Comparison of ENCODE assay signal across 9 cellular contexts in genomic region chr12:27193854-27194544, GRCh38. TPM values are rescaled to one million over a fixed set of nuclear protein-coding genes. Genes with fewer than 3 reads are reported as not detected.
DNase-seq lines count a peak whose midpoint lies in the region; ATAC-seq and TF ChIP-seq lines count a peak whose summit lies in the region.
"Had no signal": no experiment of that assay in that cellular context is flagged by ENCODE, and none has a peak within 500 bp of the region (broad histone marks: within the 10 kb centered on the region; RNA-seq: fewer than 3 reads in every experiment).

No MANE protein-coding gene starts in this region.

- H3K27ac ChIP-seq in lower lobe of right lung (no peak overlapping the region), aorta (ENCODE audit: low read depth in 1 of 2, low read length in 2 of 2) (peak overlapping the region; percentile 26 to 99)

- H3K4me3 ChIP-seq in lower lobe of right lung, result no peak overlapping the region
- H3K4me3 ChIP-seq in aorta (ENCODE audit: low read length in 2 of 2), result no peak overlapping the region

- no peak for TF ChIP-seq CTCF in lower lobe of right lung (IDR thresholded peaks at IDR 0.05)

- no peaks in the 10 kb centered on the region for H3K36me3 Mint-ChIP-seq in activated naive CD8-positive, alpha-beta T cell treated with anti-CD3 and anti-CD28 coated beads, Interleukin-2, amount 50 U/mL, for 24 hours (ENCODE audit: low read depth)

- H3K27me3 ChIP-seq in lower lobe of right lung (ENCODE audit: low read depth) (no peaks in the 10 kb centered on the region), aorta (ENCODE audit: control insufficient read depth in 1 of 2, insufficient read depth in 2 of 2, low read length in 1 of 2) (no peaks in the 10 kb centered on the region)

- H3K36me3 ChIP-seq in lower lobe of right lung (no peaks in the 10 kb centered on the region), aorta (ENCODE audit: control insufficient read depth in 1 of 2, insufficient read depth in 2 of 2, low read length in 1 of 2) (no peaks in the 10 kb centered on the region)

- H3K27ac Mint-ChIP-seq in activated naive CD8-positive, alpha-beta T cell treated with anti-CD3 and anti-CD28 coated beads, Interleukin-2, amount 50 U/mL, for 24 hours, result no peak overlapping the region

- no peaks in the 10 kb centered on the region for H3K9me3 Mint-ChIP-seq in activated naive CD8-positive, alpha-beta T cell treated with anti-CD3 and anti-CD28 coated beads, Interleukin-2, amount 50 U/mL, for 24 hours

- DNase-seq in NCI-H69 (lab: John Stamatoyannopoulos, UW), result peak; percentile 68
- DNase-seq in epidermal melanocyte (ENCODE audit: insufficient read length, low spot score), result peak; percentile 34
- no peak for DNase-seq in lower lobe of right lung
- peak; percentile 82 to 85 for DNase-seq in aorta
- no peak for DNase-seq in HUDEP-2 (lab: John Stamatoyannopoulos, UW; ENCODE audit: unreplicated experiment in 76 of 76)
- DNase-seq in activated naive CD8-positive, alpha-beta T cell treated with anti-CD3 and anti-CD28 coated beads, Interleukin-2, amount 50 U/mL, for 24 hours, result no peak
- DNase-seq in NCI-H1105 (lab: John Stamatoyannopoulos, UW), result no peak
- DNase-seq: activated CD4-positive, CD25-positive, alpha-beta regulatory T cell; stimulated activated CD4-positive, alpha-beta T cell treated with anti-CD3 and anti-CD28 coated beads, Interleukin-1b, Interleukin-23, amount 100 ng/mL, for 48 hours had no signal

- intact Hi-C loops in lower lobe of right lung (cut with DNase I), result no loop called here
- intact Hi-C loops in aorta (cut with DNase I), result loop anchor here in 1 of 2 donors (2.0 kb wide), 1 partner anchor 51 kb away; the partner anchor contains the start of gene STK38L

- 16 to 20% methylated on average over 2 of the region's 2 CpGs for WGBS in aorta, 2 donors

- H3K27me3 Mint-ChIP-seq in activated naive CD8-positive, alpha-beta T cell treated with anti-CD3 and anti-CD28 coated beads, Interleukin-2, amount 50 U/mL, for 24 hours, result no peaks in the 10 kb centered on the region

- H3K4me1 ChIP-seq in lower lobe of right lung, result peaks cover 10% of the 10 kb centered on the region
- H3K4me1 ChIP-seq in aorta (ENCODE audit: control insufficient read depth in 1 of 2, insufficient read depth in 2 of 2, low read length in 2 of 2), result peaks cover 2 to 10% of the 10 kb centered on the region in 2 donors

- ATAC-seq in lower lobe of right lung, result peak; percentile 41 to 55
- ATAC-seq in aorta (ENCODE audit: low FRiP score), result peak; percentile 83
- ATAC-seq in activated naive CD8-positive, alpha-beta T cell treated with anti-CD3 and anti-CD28 coated beads, Interleukin-2, amount 50 U/mL, for 24 hours, result no peak

- no peak overlapping the region for H3K4me3 Mint-ChIP-seq in activated naive CD8-positive, alpha-beta T cell treated with anti-CD3 and anti-CD28 coated beads, Interleukin-2, amount 50 U/mL, for 24 hours

- no peaks in the 10 kb centered on the region for H3K4me1 Mint-ChIP-seq in activated naive CD8-positive, alpha-beta T cell treated with anti-CD3 and anti-CD28 coated beads, Interleukin-2, amount 50 U/mL, for 24 hours

- no peaks in the 10 kb centered on the region for H3K9me3 ChIP-seq in lower lobe of right lung
- no peaks in the 10 kb centered on the region for H3K9me3 ChIP-seq in aorta (ENCODE audit: control insufficient read depth, low read length)

RNA-seq across cellular contexts. Expression of gene STK38L, which starts 50.1 kb away (rescaled TPM):
- total RNA-seq in lower lobe of right lung, result 22.2 TPM
- 100 to 1,000 TPM; 218 to 414 TPM for total RNA-seq in aorta
- 10 to 100 TPM; 54.6 to 94.4 TPM for polyA plus RNA-seq in aorta

Comparison
In these comparisons a context has a peak if more than half of its experiments do, and no peak if none do; other contexts are left out.
1. DNase-seq: peak in NCI-H69 (single experiment), epidermal melanocyte (single experiment) and aorta (2 of 2); none in lower lobe of right lung (single experiment), HUDEP-2 (0 of 76), activated naive CD8-positive, alpha-beta T cell treated with anti-CD3 and anti-CD28 coated beads, Interleukin-2, amount 50 U/mL, for 24 hours (single experiment) and NCI-H1105 (single experiment).